8 cellular contexts compared by ENCODE assay signal in genomic region chr7:38369816-38370493, GRCh38.
DNase-seq lines count a peak whose midpoint lies in the region; ATAC-seq and TF ChIP-seq lines count a peak whose summit lies in the region.

No MANE protein-coding gene starts in this region.

- H3K27me3 ChIP-seq in suprapubic skin, result no peaks in the 10 kb centered on the region

- DNase-seq in DMS53 (lab: John Stamatoyannopoulos, UW) (peak; percentile 96), RKO (ENCODE audit: low spot score) (peak; percentile 90), fibroblast of villous mesenchyme (ENCODE audit: low read depth) (peak; percentile 85), nucleus accumbens (lab: John Stamatoyannopoulos, UW) (peak in 54 of 56 donors; percentile 13 to 90 (median 63)), suprapubic skin (ENCODE audit: low spot score in 2 of 2) (peak; percentile 91 to 92)
- DNase-seq in Jurkat, Clone E6-1 (ENCODE audit: low read depth, low spot score), result peak; percentile 65

- peak; percentile 78 for ATAC-seq in GM21717 (IDR thresholded peaks at IDR 0.05; ENCODE audit: unreplicated experiment)
- ATAC-seq in activated T-helper 17 cell treated with anti-CD3 and anti-CD28 coated beads, Interleukin-2, amount 50 U/mL, for 72 hours (replicated peaks), result peak; percentile 65

- TF ChIP-seq POLR2A in suprapubic skin (IDR thresholded peaks at IDR 0.05), result no peak

- no peak overlapping the region for H3K4me3 ChIP-seq in Jurkat, Clone E6-1 (ENCODE audit: low read length)
- H3K4me3 ChIP-seq in fibroblast of villous mesenchyme (ENCODE audit: low read depth, low read length) (no peak overlapping the region), suprapubic skin (no peak overlapping the region)

- peak overlapping the region; percentile 16 for H3K27ac Mint-ChIP-seq in activated T-helper 17 cell treated with anti-CD3 and anti-CD28 coated beads, Interleukin-2, amount 50 U/mL, for 72 hours

- H3K4me1 Mint-ChIP-seq in activated T-helper 17 cell treated with anti-CD3 and anti-CD28 coated beads, Interleukin-2, amount 50 U/mL, for 72 hours, result peaks cover 29% of the 10 kb centered on the region

- H3K36me3 Mint-ChIP-seq in activated T-helper 17 cell treated with anti-CD3 and anti-CD28 coated beads, Interleukin-2, amount 50 U/mL, for 72 hours (ENCODE audit: low read depth), result peaks cover under 1% of the 10 kb centered on the region

- no peaks in the 10 kb centered on the region for H3K9me3 ChIP-seq in suprapubic skin

- no peaks in the 10 kb centered on the region for H3K36me3 ChIP-seq in suprapubic skin

- 31% methylated on average over 8 of the region's 8 CpGs for WGBS in suprapubic skin

- H3K27me3 Mint-ChIP-seq in activated T-helper 17 cell treated with anti-CD3 and anti-CD28 coated beads, Interleukin-2, amount 50 U/mL, for 72 hours, result no peaks in the 10 kb centered on the region

- H3K27ac ChIP-seq in suprapubic skin, result no peak overlapping the region

- H3K4me3 Mint-ChIP-seq in activated T-helper 17 cell treated with anti-CD3 and anti-CD28 coated beads, Interleukin-2, amount 50 U/mL, for 72 hours, result peak overlapping the region; percentile 49

- H3K4me1 ChIP-seq in suprapubic skin, result peaks cover 15% of the 10 kb centered on the region

- TF ChIP-seq EP300 in suprapubic skin (IDR thresholded peaks at IDR 0.05), result no peak

- peak; percentile 95 for TF ChIP-seq CTCF in fibroblast of villous mesenchyme (IDR thresholded peaks at IDR 0.05; ENCODE audit: insufficient read depth, low read depth, low read length)
- peak; percentile 33 to 86 for TF ChIP-seq CTCF in suprapubic skin (IDR thresholded peaks at IDR 0.05)

- no peaks in the 10 kb centered on the region for H3K9me3 Mint-ChIP-seq in activated T-helper 17 cell treated with anti-CD3 and anti-CD28 coated beads, Interleukin-2, amount 50 U/mL, for 72 hours
